9 cellular contexts compared by ENCODE assay signal in the genomic region with DNA sequence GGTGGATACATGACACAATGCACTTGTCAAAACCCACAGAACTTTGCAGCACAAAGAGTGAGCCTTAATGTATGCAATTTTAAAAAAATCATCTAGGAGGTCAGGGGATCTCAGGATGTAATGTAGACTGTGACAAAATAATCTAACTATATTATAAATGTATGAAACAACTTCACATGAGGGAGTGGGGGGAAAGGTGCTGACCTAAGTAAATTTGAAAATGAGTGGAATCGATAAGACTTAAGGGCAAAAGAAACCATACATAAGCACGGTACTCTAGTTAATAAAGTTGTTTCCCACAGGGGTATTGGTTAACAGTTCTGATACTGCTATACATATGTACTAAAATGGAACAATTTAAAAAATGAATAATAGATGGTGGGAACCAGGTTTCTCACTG.
"Had no signal": no experiment of that assay in that cellular context is flagged by ENCODE, and none has a peak within 500 bp of the region (broad histone marks: within the 10 kb centered on the region; RNA-seq: fewer than 3 reads in every experiment).

No MANE protein-coding gene starts in this region.

- H2AFZ ChIP-seq: GM23248 had no signal

- H3K9me3 ChIP-seq: HAP-1 had no signal

- H3K9me3 Mint-ChIP-seq: HFFc6, IgD-negative memory B cell had no signal

- DNase-seq: GM23248, GOT3, H7, HFFc6, KG1 had no signal

- H3K27me3 Mint-ChIP-seq: IgD-negative memory B cell had no signal

- H3K4me1 ChIP-seq: HAP-1 had no signal

- H3K27ac ChIP-seq: GM23248, HL-60 had no signal

- H3K4me3 Mint-ChIP-seq: HFFc6, IgD-negative memory B cell had no signal

- H3K27ac Mint-ChIP-seq: HFFc6, IgD-negative memory B cell had no signal

- H3K9ac ChIP-seq: GM23248 had no signal

- ATAC-seq: HCT116 had no signal

- H3K4me3 ChIP-seq: GM23248, HAP-1 had no signal
